ENCODE assay signal across 24 cellular contexts in genomic region chr17:12927001-12927400, GRCh38.
DNase-seq lines count a peak whose midpoint lies in the region; ATAC-seq and TF ChIP-seq lines count a peak whose summit lies in the region.
"Had no signal": no experiment of that assay in that cellular context is flagged by ENCODE, and none has a peak within 500 bp of the region (broad histone marks: within the 10 kb centered on the region; RNA-seq: fewer than 3 reads in every experiment).

No MANE protein-coding gene starts in this region.

- DNase-seq in GM23338 (ENCODE audit: low spot score): no peak
- DNase-seq in ascending aorta (ENCODE audit: low spot score in 2 of 2): no peak
- no peak for DNase-seq in osteocyte (ENCODE audit: extremely low spot score, unreplicated experiment)
- no peak for DNase-seq in OCI-M2 (lab: John Stamatoyannopoulos, UW; ENCODE audit: unreplicated experiment)
- no peak for DNase-seq in RKO (ENCODE audit: low spot score)
- DNase-seq: CD8-positive, alpha-beta memory T cell; DMS 273 treated with DMSO at 0.1 percent for 48 hours; DMS79; Kasumi-1; MV-4-11; NCI-H1105; NCI-H1436 treated with DMSO at 0.1 percent for 48 hours; NCI-H1930; NCI-H446; NCI-H524 treated with DMSO at 0.1 percent for 48 hours; NCI-H774; PC-9; RPMI8226; SHP77 had no signal

- no peaks in the 10 kb centered on the region for H3F3A ChIP-seq in GM23338 (replicated peaks; ENCODE audit: low read depth)

- H2AFZ ChIP-seq in GM23338: no peak overlapping the region
- H2AFZ ChIP-seq: PC-9 had no signal

- ATAC-seq in GM23338: no peak
- no peak for ATAC-seq in HG02970 (IDR thresholded peaks at IDR 0.05; ENCODE audit: low FRiP score, unreplicated experiment)
- ATAC-seq: A549, HepG2 had no signal

- H3K9me3 ChIP-seq in BLaER1 (no peaks in the 10 kb centered on the region), ascending aorta (no peaks in the 10 kb centered on the region)
- H3K9me3 ChIP-seq: A549 had no signal

- H3K9me3 Mint-ChIP-seq in GM23338 (no peaks in the 10 kb centered on the region), osteocyte (ENCODE audit: unreplicated experiment) (no peaks in the 10 kb centered on the region)
- H3K9me3 Mint-ChIP-seq: CD8-positive, alpha-beta memory T cell had no signal

- H3K79me2 ChIP-seq in GM23338 (replicated peaks; ENCODE audit: insufficient read depth): no peaks in the 10 kb centered on the region

- H3K4me3 Mint-ChIP-seq in GM23338 (no peak overlapping the region), osteocyte (ENCODE audit: unreplicated experiment) (no peak overlapping the region)
- H3K4me3 Mint-ChIP-seq: CD14-positive monocyte; CD8-positive, alpha-beta memory T cell had no signal

- peaks cover 4% of the 10 kb centered on the region for H3K27me3 Mint-ChIP-seq in GM23338 (ENCODE audit: insufficient read depth, low read depth, poor library complexity)
- H3K27me3 Mint-ChIP-seq in osteocyte (ENCODE audit: unreplicated experiment): no peaks in the 10 kb centered on the region

- H3K4me3 ChIP-seq in BLaER1: no peak overlapping the region
- H3K4me3 ChIP-seq in GM23338: no peak overlapping the region
- no peak overlapping the region for H3K4me3 ChIP-seq in ascending aorta
- H3K4me3 ChIP-seq: A549, PC-9 had no signal

- no peaks in the 10 kb centered on the region for H4K20me1 ChIP-seq in BLaER1
- H4K20me1 ChIP-seq in GM23338 (replicated peaks; ENCODE audit: insufficient read depth): no peaks in the 10 kb centered on the region; the same call in 1 of the 2 replicates

- no peak for TF ChIP-seq CTCF in GM23338 (conservative IDR thresholded peaks at IDR 0.05; ENCODE audit: low read depth in 2 of 2)
- TF ChIP-seq CTCF in ascending aorta (IDR thresholded peaks at IDR 0.05): no peak
- TF ChIP-seq CTCF in osteocyte (IDR thresholded peaks at IDR 0.05): no peak

- H3K9me2 ChIP-seq in GM23338 (ENCODE audit: insufficient read depth): no peaks in the 10 kb centered on the region

- H3K27ac Mint-ChIP-seq in GM23338: no peak overlapping the region
- H3K27ac Mint-ChIP-seq in osteocyte (ENCODE audit: unreplicated experiment): peak overlapping the region; percentile 85
- H3K27ac Mint-ChIP-seq: CD14-positive monocyte; CD8-positive, alpha-beta memory T cell had no signal

- H3K9ac ChIP-seq in BLaER1: peak overlapping the region; percentile 17; the same call in 1 of the 2 replicates

- intact Hi-C loops in ascending aorta (cut with DNase I): no loop called here

- H3K4me1 Mint-ChIP-seq in GM23338: no peaks in the 10 kb centered on the region
- H3K4me1 Mint-ChIP-seq in osteocyte (ENCODE audit: unreplicated experiment): peaks cover 15% of the 10 kb centered on the region
- H3K4me1 Mint-ChIP-seq: CD14-positive monocyte; CD8-positive, alpha-beta memory T cell had no signal

- H3K27me3 ChIP-seq in BLaER1 (no peaks in the 10 kb centered on the region), GM23338 (ENCODE audit: insufficient read depth) (no peaks in the 10 kb centered on the region), ascending aorta (no peaks in the 10 kb centered on the region)

- peaks cover 3% of the 10 kb centered on the region; the same call in 2 of the 3 replicates for H3K36me3 Mint-ChIP-seq in GM23338 (ENCODE audit: low read depth)
- H3K36me3 Mint-ChIP-seq in osteocyte (ENCODE audit: unreplicated experiment): peaks cover 2% of the 10 kb centered on the region
- H3K36me3 Mint-ChIP-seq: CD14-positive monocyte; CD8-positive, alpha-beta memory T cell had no signal

- H3K36me3 ChIP-seq in BLaER1 (peaks cover 10% of the 10 kb centered on the region; the same call in 1 of the 2 replicates), GM23338 (ENCODE audit: insufficient read depth) (no peaks in the 10 kb centered on the region), ascending aorta (no peaks in the 10 kb centered on the region)

- H3K4me2 ChIP-seq in BLaER1 (peak overlapping the region; percentile 51), GM23338 (no peak overlapping the region)
- H3K4me2 ChIP-seq: A549, PC-9 had no signal

- peaks cover 29% of the 10 kb centered on the region for H3K4me1 ChIP-seq in BLaER1
- H3K4me1 ChIP-seq in GM23338 (ENCODE audit: insufficient read depth): no peaks in the 10 kb centered on the region
- H3K4me1 ChIP-seq in ascending aorta: peaks cover 0 to 18% of the 10 kb centered on the region in 2 donors
- H3K4me1 ChIP-seq: A549 had no signal

- peak overlapping the region; percentile 54 for H3K27ac ChIP-seq in BLaER1
- H3K27ac ChIP-seq in GM23338 (ENCODE audit: low read depth): 0 out of 2 replicates have a peak overlapping the region, but pooled peaks have one; percentile 6
- H3K27ac ChIP-seq in ascending aorta: peak overlapping the region; percentile 56 to 72
- H3K27ac ChIP-seq: A549, PC-9 had no signal

TF ChIP-seq in GM23338, 12 proteins besides CTCF, POLR2A, EP300 and RAD21:
- no peak for TF ChIP-seq NANOG (IDR thresholded peaks at IDR 0.05; ENCODE audit: borderline replicate concordance)
- no peak for TF ChIP-seq ZNF114 (CRISPR knock-in tag; IDR thresholded peaks at IDR 0.05)
- TF ChIP-seq CREB1 (CRISPR knock-in tag; IDR thresholded peaks at IDR 0.05; ENCODE audit: low read depth): no peak
- TF ChIP-seq POLR2AphosphoS5 (IDR thresholded peaks at IDR 0.05; ENCODE audit: low read depth): no peak
- TF ChIP-seq ETS1 (IDR thresholded peaks at IDR 0.05): no peak
- TF ChIP-seq ZNF331 (CRISPR knock-in tag; IDR thresholded peaks at IDR 0.05; ENCODE audit: low read depth): no peak
- no peak for TF ChIP-seq STAT1 (IDR thresholded peaks at IDR 0.05; ENCODE audit: unreplicated experiment)
- TF ChIP-seq EZH2 (IDR thresholded peaks at IDR 0.05; ENCODE audit: low read depth, unreplicated experiment): no peak
- no peak for TF ChIP-seq REST (IDR thresholded peaks at IDR 0.05; ENCODE audit: unreplicated experiment)
TF ChIP-seq in GM23338: peak in this region for 0.

Comparison
In these comparisons a context has a peak if more than half of its experiments do, and no peak if none do; other contexts are left out.
1. H3K27ac ChIP-seq: peak in every context shown above with its lines; median percentile 64 in ascending aorta; 54 in BLaER1; 6 in GM23338.